In the genomic region with DNA sequence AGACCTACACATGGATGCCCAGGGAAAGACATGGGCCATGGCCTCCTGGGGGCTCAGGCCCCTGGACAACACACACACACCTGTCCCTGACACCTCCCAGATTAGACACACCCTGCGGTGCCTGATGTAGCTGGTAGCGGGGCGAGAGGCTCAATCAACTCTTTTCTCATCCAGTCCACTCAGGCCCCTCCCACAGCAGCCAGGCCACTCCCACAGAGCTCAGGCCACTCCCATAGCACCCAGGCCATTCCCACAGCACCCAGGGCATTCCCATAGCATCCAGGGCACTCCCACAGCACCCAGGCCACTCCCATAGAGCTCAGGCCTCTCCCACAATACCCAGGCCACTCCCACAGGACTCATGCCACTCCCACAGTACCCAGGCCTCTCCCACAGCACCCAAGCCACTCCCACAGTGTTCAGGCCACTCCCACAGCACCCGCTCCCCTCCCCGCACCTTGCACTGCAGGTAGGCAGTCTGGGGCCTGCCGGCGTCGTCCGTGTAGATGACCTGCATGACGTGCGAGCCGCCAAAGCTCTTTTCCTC, we compare ENCODE assay signal across 6 cellular contexts. TPM values are rescaled to one million over a fixed set of nuclear protein-coding genes. Genes with fewer than 3 reads are reported as not detected.
DNase-seq lines count a peak whose midpoint lies in the region; ATAC-seq and TF ChIP-seq lines count a peak whose summit lies in the region.
"Not testable (repeated sequence)": the region's sequence is repeated elsewhere in the genome, so short reads cannot be mapped to it uniquely, and the experiment has no call there.

No MANE protein-coding gene starts in this region.

- H3K36me3 Mint-ChIP-seq in activated CD4-positive, alpha-beta T cell treated with anti-CD3 and anti-CD28 coated beads, Interleukin-2, amount 10 ng/mL, durations not matched to agents 7 days and 5 days (ENCODE audit: low read depth); natural killer cell treated with Interleukin-12 subunit alpha and Interleukin-12 subunit beta and Interleukin-15 and Interleukin-18, amount 100 ng/mL, for 72 hours: not testable (repeated sequence)

- not testable (repeated sequence) for H3K4me3 ChIP-seq in upper lobe of left lung

- not testable (repeated sequence) for H3K36me3 ChIP-seq in upper lobe of left lung

- not testable (repeated sequence) for H3K4me1 Mint-ChIP-seq in activated CD4-positive, alpha-beta T cell treated with anti-CD3 and anti-CD28 coated beads, Interleukin-2, amount 10 ng/mL, durations not matched to agents 7 days and 5 days; natural killer cell treated with Interleukin-12 subunit alpha and Interleukin-12 subunit beta and Interleukin-15 and Interleukin-18, amount 100 ng/mL, for 72 hours (ENCODE audit: low read depth in 2 of 2)

- not testable (repeated sequence) for H3K27ac Mint-ChIP-seq in activated CD4-positive, alpha-beta T cell treated with anti-CD3 and anti-CD28 coated beads, Interleukin-2, amount 10 ng/mL, durations not matched to agents 7 days and 5 days; natural killer cell treated with Interleukin-12 subunit alpha and Interleukin-12 subunit beta and Interleukin-15 and Interleukin-18, amount 100 ng/mL, for 72 hours

- TF ChIP-seq EP300 in upper lobe of left lung (IDR thresholded peaks at IDR 0.05) = not testable (repeated sequence)

- CTCF ChIA-PET in activated CD4-positive, alpha-beta T cell treated with anti-CD3 and anti-CD28 coated beads, Interleukin-2, amount 10 ng/mL, durations not matched to agents 7 days and 5 days (lab: Charles Lee) = not testable (repeated sequence)

- DNase-seq in activated CD4-positive, alpha-beta T cell treated with anti-CD3 and anti-CD28 coated beads, Interleukin-2, amount 10 ng/mL, durations not matched to agents 7 days and 5 days = peak; percentile 32
- DNase-seq in central memory CD4-positive, alpha-beta T cell = peak; percentile 27
- DNase-seq in natural killer cell treated with Interleukin-12 subunit alpha and Interleukin-12 subunit beta and Interleukin-15 and Interleukin-18, amount 100 ng/mL, for 72 hours (ENCODE audit: low spot score) = peak; percentile 60
- peak; percentile 61 to 92 for DNase-seq in upper lobe of left lung

- ATAC-seq in GM21367 (IDR thresholded peaks at IDR 0.05; ENCODE audit: unreplicated experiment) (peak; percentile 45), HG03135 (IDR thresholded peaks at IDR 0.05; ENCODE audit: unreplicated experiment) (peak; percentile 40), upper lobe of left lung (ENCODE audit: low FRiP score in 2 of 2) (peak; percentile 63 to 92)
- peak; percentile 56 to 80 for ATAC-seq in natural killer cell treated with Interleukin-12 subunit alpha and Interleukin-12 subunit beta and Interleukin-15 and Interleukin-18, amount 100 ng/mL, for 72 hours

- not testable (repeated sequence) for TF ChIP-seq CTCF in upper lobe of left lung (IDR thresholded peaks at IDR 0.05)

- H3K9me3 ChIP-seq in upper lobe of left lung = not testable (repeated sequence)

- POLR2A ChIA-PET in activated CD4-positive, alpha-beta T cell treated with anti-CD3 and anti-CD28 coated beads, Interleukin-2, amount 10 ng/mL, durations not matched to agents 7 days and 5 days (lab: Charles Lee) = not testable (repeated sequence)

- not testable (repeated sequence) for H3K27ac ChIP-seq in upper lobe of left lung

- H3K4me1 ChIP-seq in upper lobe of left lung = not testable (repeated sequence)

- WGBS in upper lobe of left lung, 2 donors = no CpG with 5 or more reads among the region's 12 CpGs

- not testable (repeated sequence) for H3K9me3 Mint-ChIP-seq in activated CD4-positive, alpha-beta T cell treated with anti-CD3 and anti-CD28 coated beads, Interleukin-2, amount 10 ng/mL, durations not matched to agents 7 days and 5 days; natural killer cell treated with Interleukin-12 subunit alpha and Interleukin-12 subunit beta and Interleukin-15 and Interleukin-18, amount 100 ng/mL, for 72 hours

- H3K27me3 Mint-ChIP-seq in activated CD4-positive, alpha-beta T cell treated with anti-CD3 and anti-CD28 coated beads, Interleukin-2, amount 10 ng/mL, durations not matched to agents 7 days and 5 days; natural killer cell treated with Interleukin-12 subunit alpha and Interleukin-12 subunit beta and Interleukin-15 and Interleukin-18, amount 100 ng/mL, for 72 hours: not testable (repeated sequence)

- H3K4me3 Mint-ChIP-seq in activated CD4-positive, alpha-beta T cell treated with anti-CD3 and anti-CD28 coated beads, Interleukin-2, amount 10 ng/mL, durations not matched to agents 7 days and 5 days; natural killer cell treated with Interleukin-12 subunit alpha and Interleukin-12 subunit beta and Interleukin-15 and Interleukin-18, amount 100 ng/mL, for 72 hours: not testable (repeated sequence)

- not testable (repeated sequence) for TF ChIP-seq POLR2A in upper lobe of left lung (IDR thresholded peaks at IDR 0.05)

- not testable (repeated sequence) for H3K27me3 ChIP-seq in upper lobe of left lung

RNA-seq across cellular contexts. Expression of gene POLR2J, which starts 11.9 kb away (rescaled TPM):
- total RNA-seq in activated CD4-positive, alpha-beta T cell treated with anti-CD3 and anti-CD28 coated beads, Interleukin-2, amount 10 ng/mL, durations not matched to agents 7 days and 5 days = 10 to 100 TPM; 44.3 to 56.4 TPM
- total RNA-seq in natural killer cell treated with Interleukin-12 subunit alpha and Interleukin-12 subunit beta and Interleukin-15 and Interleukin-18, amount 100 ng/mL, for 72 hours = 10 to 100 TPM; 56.9 to 57.6 TPM
- total RNA-seq in upper lobe of left lung = 10 to 100 TPM; 15.2 to 37.1 (median 26.6) TPM

RNA-seq across cellular contexts. Expression of gene LRWD1, which starts 25.8 kb away (rescaled TPM):
- 10 to 100 TPM; 18.2 to 20.5 TPM for total RNA-seq in activated CD4-positive, alpha-beta T cell treated with anti-CD3 and anti-CD28 coated beads, Interleukin-2, amount 10 ng/mL, durations not matched to agents 7 days and 5 days
- total RNA-seq in natural killer cell treated with Interleukin-12 subunit alpha and Interleukin-12 subunit beta and Interleukin-15 and Interleukin-18, amount 100 ng/mL, for 72 hours = 10 to 100 TPM; 22.9 to 44.2 TPM
- total RNA-seq in upper lobe of left lung = 10 to 100 TPM; 13.2 to 33.8 (median 31.6) TPM

RNA-seq across cellular contexts. Expression of gene ALKBH4, which starts 25.9 kb away (rescaled TPM):
- 10 to 100 TPM; 10.5 to 12.9 TPM for total RNA-seq in activated CD4-positive, alpha-beta T cell treated with anti-CD3 and anti-CD28 coated beads, Interleukin-2, amount 10 ng/mL, durations not matched to agents 7 days and 5 days
- total RNA-seq in natural killer cell treated with Interleukin-12 subunit alpha and Interleukin-12 subunit beta and Interleukin-15 and Interleukin-18, amount 100 ng/mL, for 72 hours = 10 to 100 TPM in 1 of 2 donors, 1 to 10 TPM in 1; 7.8 to 19.3 TPM
- 10 to 100 TPM; 10.4 to 34.2 (median 18.2) TPM for total RNA-seq in upper lobe of left lung

RNA-seq across cellular contexts. Expression of gene RASA4B, which starts 27.0 kb away (rescaled TPM):
- 10 to 100 TPM; 23.2 to 26.9 TPM for total RNA-seq in activated CD4-positive, alpha-beta T cell treated with anti-CD3 and anti-CD28 coated beads, Interleukin-2, amount 10 ng/mL, durations not matched to agents 7 days and 5 days
- total RNA-seq in natural killer cell treated with Interleukin-12 subunit alpha and Interleukin-12 subunit beta and Interleukin-15 and Interleukin-18, amount 100 ng/mL, for 72 hours = 10 to 100 TPM in 1 of 2 donors, under 1 TPM in 1; 0.48 to 23.4 TPM
- total RNA-seq in upper lobe of left lung = 10 to 100 TPM in 4 of 6 donors, 1 to 10 TPM in 2; 4.8 to 31.6 (median 22.3) TPM

RNA-seq across cellular contexts. Expression of gene UPK3BL2, which starts 52.9 kb away (rescaled TPM):
- 10 to 100 TPM; 44.9 to 52.4 TPM for total RNA-seq in activated CD4-positive, alpha-beta T cell treated with anti-CD3 and anti-CD28 coated beads, Interleukin-2, amount 10 ng/mL, durations not matched to agents 7 days and 5 days
- 100 to 1,000 TPM in 1 of 2 donors, 10 to 100 TPM in 1; 26.2 to 105 TPM for total RNA-seq in natural killer cell treated with Interleukin-12 subunit alpha and Interleukin-12 subunit beta and Interleukin-15 and Interleukin-18, amount 100 ng/mL, for 72 hours
- total RNA-seq in upper lobe of left lung = 10 to 100 TPM in 4 of 6 donors, 1 to 10 TPM in 2; 3.0 to 30.4 (median 16.6) TPM
